In genomic region chr18:48946329-48946835, GRCh38 we compare ENCODE assay signal across 8 cellular contexts. TPM values are rescaled to one million over a fixed set of nuclear protein-coding genes. Genes with fewer than 3 reads are reported as not detected.
A peak's percentile ranks its signal among the peaks of the same experiment; 100 is the strongest.
DNase-seq lines count a peak whose midpoint lies in the region; ATAC-seq, FAIRE-seq and TF ChIP-seq lines count a peak whose summit lies in the region.

No MANE protein-coding gene starts in this region.

- H3K9me3 ChIP-seq in Peyer's patch = no peaks in the 10 kb centered on the region
- no peaks in the 10 kb centered on the region for H3K9me3 ChIP-seq in small intestine (ENCODE audit: control insufficient read depth, low read depth)

- H3K36me3 ChIP-seq in Peyer's patch = peaks cover 0 to 23% (median 0%) of the 10 kb centered on the region in 3 donors
- H3K36me3 ChIP-seq in small intestine (ENCODE audit: control insufficient read depth in 2 of 2, insufficient read depth in 2 of 2, low read length in 2 of 2) = peaks cover under 1 to 6% of the 10 kb centered on the region in 2 donors

- H3K27me3 ChIP-seq in Peyer's patch (no peaks in the 10 kb centered on the region), small intestine (ENCODE audit: control insufficient read depth in 2 of 2, insufficient read depth in 2 of 2, low read length in 2 of 2) (no peaks in the 10 kb centered on the region)

- TF ChIP-seq CTCF in Peyer's patch (IDR thresholded peaks at IDR 0.05) (no peak), fibroblast of pulmonary artery (IDR thresholded peaks at IDR 0.05; ENCODE audit: low read length, missing control alignments) (no peak)

- H3K27ac Mint-ChIP-seq in activated T-cell treated with anti-CD3 and anti-CD28 coated beads, Interleukin-2, amount 50 U/mL, for 72 hours = peak overlapping the region; percentile 26

- H3K4me3 ChIP-seq in Peyer's patch (peak overlapping the region in 2 of 4 donors; percentile 86 to 96), fibroblast of pulmonary artery (replicated peaks; ENCODE audit: low read depth, low read length) (peak overlapping the region; percentile 96), small intestine (ENCODE audit: low read depth in 1 of 2, low read length in 2 of 2) (peak overlapping the region in 1 of 2 donors; percentile 91)

- peaks cover 10% of the 10 kb centered on the region for H3K27me3 Mint-ChIP-seq in activated T-cell treated with anti-CD3 and anti-CD28 coated beads, Interleukin-2, amount 50 U/mL, for 72 hours (ENCODE audit: low read depth)
- H3K27me3 Mint-ChIP-seq in activated T-cell treated with anti-CD3 and anti-CD28 coated beads, Interleukin-2, amount 50 U/mL, for 4 hours (ENCODE audit: low read depth) = no peaks in the 10 kb centered on the region

- in situ Hi-C loops in KBM-7 (cut with MboI; ENCODE audit: low pct_unique_long_range_greater_than_20kb, low sequenced_read_pairs) = no loop called here

- H3K4me1 ChIP-seq in Peyer's patch = peaks cover 4 to 62% (median 41%) of the 10 kb centered on the region in 4 donors
- peaks cover 16 to 37% of the 10 kb centered on the region in 2 donors for H3K4me1 ChIP-seq in small intestine (ENCODE audit: control insufficient read depth in 2 of 2, insufficient read depth in 1 of 2, low read depth in 1 of 2, low read length in 1 of 2)

- 33 to 39% (median 35%) methylated on average over 8 of the region's 8 CpGs for WGBS in small intestine, 3 donors

- H3K9me3 Mint-ChIP-seq in activated T-cell treated with anti-CD3 and anti-CD28 coated beads, Interleukin-2, amount 50 U/mL, for 72 hours = no peaks in the 10 kb centered on the region
- no peaks in the 10 kb centered on the region for H3K9me3 Mint-ChIP-seq in activated T-cell treated with anti-CD3 and anti-CD28 coated beads, Interleukin-2, amount 50 U/mL, for 4 hours

- H3K27ac ChIP-seq in Peyer's patch (peak overlapping the region in 3 of 4 donors; percentile 31 to 99 (median 99)), small intestine (ENCODE audit: low read depth in 1 of 2, low read length in 1 of 2) (peak overlapping the region; percentile 17 to 36)

- H3K4me3 Mint-ChIP-seq in activated T-cell treated with anti-CD3 and anti-CD28 coated beads, Interleukin-2, amount 50 U/mL, for 72 hours = peak overlapping the region; percentile 89 to 96
- H3K4me3 Mint-ChIP-seq in activated T-cell treated with anti-CD3 and anti-CD28 coated beads, Interleukin-2, amount 50 U/mL, for 4 hours = no peak overlapping the region

- no peak for FAIRE-seq in small intestine (lab: Jason Lieb, UNC)

- DNase-seq in activated T-cell treated with anti-CD3 and anti-CD28 coated beads, Interleukin-2, amount 50 U/mL, for 72 hours = no peak
- DNase-seq in activated T-cell treated with anti-CD3 and anti-CD28 coated beads, Interleukin-2, amount 50 U/mL, for 4 hours = no peak
- no peak for DNase-seq in Peyer's patch
- DNase-seq in fibroblast of pulmonary artery (ENCODE audit: low read depth) = peak; percentile 60
- no peak for DNase-seq in small intestine
- DNase-seq in NOMO-1 treated with dmso at 0.1 percent for 144 hours (lab: John Stamatoyannopoulos, UW; ENCODE audit: unreplicated experiment) = no peak
- DNase-seq in KBM-7 = no peak

- H3K36me3 Mint-ChIP-seq in activated T-cell treated with anti-CD3 and anti-CD28 coated beads, Interleukin-2, amount 50 U/mL, for 72 hours (ENCODE audit: insufficient read depth in 2 of 2) = peaks cover 14 to 26% of the 10 kb centered on the region in 2 donors
- peaks cover 30% of the 10 kb centered on the region for H3K36me3 Mint-ChIP-seq in activated T-cell treated with anti-CD3 and anti-CD28 coated beads, Interleukin-2, amount 50 U/mL, for 4 hours (ENCODE audit: insufficient read depth)

- no peak for ATAC-seq in activated T-cell treated with anti-CD3 and anti-CD28 coated beads, Interleukin-2, amount 50 U/mL, for 72 hours (replicated peaks in 1 of 2)
- ATAC-seq in activated T-cell treated with anti-CD3 and anti-CD28 coated beads, Interleukin-2, amount 50 U/mL, for 4 hours = no peak
- ATAC-seq in HG02623 (IDR thresholded peaks at IDR 0.05; ENCODE audit: unreplicated experiment) = no peak

- H3K4me1 Mint-ChIP-seq in activated T-cell treated with anti-CD3 and anti-CD28 coated beads, Interleukin-2, amount 50 U/mL, for 72 hours (ENCODE audit: low read depth) = peaks cover 67% of the 10 kb centered on the region
- peaks cover 73% of the 10 kb centered on the region for H3K4me1 Mint-ChIP-seq in activated T-cell treated with anti-CD3 and anti-CD28 coated beads, Interleukin-2, amount 50 U/mL, for 4 hours (ENCODE audit: low read depth)

- no peak for TF ChIP-seq POLR2A in Peyer's patch (IDR thresholded peaks at IDR 0.05)

RNA-seq across cellular contexts. Expression of gene SMAD7, which starts 4.4 kb away (rescaled TPM):
- 10 to 100 TPM; 14.9 to 21.7 TPM for total RNA-seq in activated T-cell treated with anti-CD3 and anti-CD28 coated beads, Interleukin-2, amount 50 U/mL, for 72 hours
- total RNA-seq in activated T-cell treated with anti-CD3 and anti-CD28 coated beads, Interleukin-2, amount 50 U/mL, for 4 hours = 10 to 100 TPM in 1 of 3 donors, 1 to 10 TPM in 2; 8.0 to 13.6 (median 9.6) TPM
- total RNA-seq in Peyer's patch = 100 to 1,000 TPM in 1 of 4 donors, 10 to 100 TPM in 3; 42.9 to 100 (median 68.7) TPM
- 10 to 100 TPM; 17.2 to 24.0 (median 18.3) TPM for polyA plus RNA-seq in small intestine
